Comparison of ENCODE assay signal across 11 cellular contexts in the genomic region with DNA sequence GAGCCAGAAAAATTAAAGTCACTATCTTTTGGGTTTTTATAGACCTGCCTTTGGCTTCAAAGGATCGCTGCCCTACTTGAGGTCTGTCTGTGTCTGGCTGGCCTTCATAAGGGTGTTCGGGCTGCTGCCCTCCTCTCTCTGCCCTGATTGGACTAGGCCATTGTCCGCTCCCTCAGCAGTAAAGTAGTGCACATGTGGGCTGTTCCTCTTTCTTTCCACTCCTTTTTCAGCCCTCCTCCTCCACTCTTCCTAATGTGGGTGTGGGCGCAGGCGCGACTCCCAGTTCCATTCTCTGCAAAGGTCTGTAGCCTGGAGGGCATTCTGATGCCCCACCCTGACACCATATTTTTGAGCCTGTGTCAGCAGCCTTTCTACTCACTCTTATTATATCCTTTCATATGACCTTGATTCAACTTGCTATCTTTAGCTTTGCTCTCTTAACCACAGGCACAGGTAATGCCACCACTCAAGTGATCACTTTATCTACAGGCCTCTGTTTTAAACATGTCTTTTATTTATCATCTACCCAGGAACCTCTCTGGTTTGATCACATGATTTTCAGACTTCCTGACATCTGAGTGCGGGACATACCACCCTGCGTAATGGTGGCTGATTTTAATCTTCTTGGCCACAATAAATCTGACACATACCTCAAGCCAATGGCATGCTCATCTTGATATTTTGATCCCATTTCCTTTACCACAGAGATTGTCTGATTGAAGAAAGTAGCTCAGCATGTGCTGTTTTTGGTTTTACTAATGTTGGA.
DNase-seq lines count a peak whose midpoint lies in the region; ATAC-seq and TF ChIP-seq lines count a peak whose summit lies in the region.
"Had no signal": no experiment of that assay in that cellular context is flagged by ENCODE, and none has a peak within 500 bp of the region (broad histone marks: within the 10 kb centered on the region; RNA-seq: fewer than 3 reads in every experiment).

No MANE protein-coding gene starts in this region.

- H3K4me3 ChIP-seq in breast epithelium = no peak overlapping the region
- no peak overlapping the region for H3K4me3 ChIP-seq in uterus

- no peaks in the 10 kb centered on the region for H3K36me3 ChIP-seq in breast epithelium
- H3K36me3 ChIP-seq in uterus = no peaks in the 10 kb centered on the region

- H3K27ac ChIP-seq in breast epithelium (no peak overlapping the region), uterus (peak overlapping the region; percentile 88 to 97)

- ATAC-seq in HG02981 (IDR thresholded peaks at IDR 0.05; ENCODE audit: unreplicated experiment) (no peak), HG03159 (IDR thresholded peaks at IDR 0.05; ENCODE audit: unreplicated experiment) (no peak)

- BruUV-seq in MCF 10A (replicated peaks; lab: Mats Ljungman, UMichigan) = no TSS peak

- H3K9me3 ChIP-seq in breast epithelium (no peaks in the 10 kb centered on the region), uterus (no peaks in the 10 kb centered on the region)

- intact Hi-C loops in MCF 10A (cut with micrococcal nuclease) = no loop called here
- intact Hi-C loops in breast epithelium (cut with DNase I; ENCODE audit: low total_unique reads) = no loop called here
- intact Hi-C loops in activated T-helper 1 cell treated with anti-CD3 and anti-CD28 coated beads, Interleukin-12 subunit alpha, Interleukin-12 subunit beta, Interleukin-2, Interleukin-4 antibody, amounts not matched to agents 30 ng/mL and 10 ng/mL and 1 ng/mL, durations not matched to agents 14 hours and 24 hours and 36 hours (cut with micrococcal nuclease) = loop anchor here (10.0 kb wide), 1 partner anchor 1004 kb away; the partner anchor contains the start of gene ERCC6L2
- intact Hi-C loops in uterus (cut with DNase I; ENCODE audit: low total_unique reads) = no loop called here

- H3K9me3 Mint-ChIP-seq in MCF 10A (ENCODE audit: unreplicated experiment) = no peaks in the 10 kb centered on the region
- H3K9me3 Mint-ChIP-seq in activated T-helper 1 cell treated with anti-CD3 and anti-CD28 coated beads, Interleukin-12 subunit alpha, Interleukin-12 subunit beta, Interleukin-2, Interleukin-4 antibody, amounts not matched to agents 30 ng/mL and 10 ng/mL and 1 ng/mL, durations not matched to agents 14 hours and 24 hours and 36 hours = peaks cover 4% of the 10 kb centered on the region

- DNase-seq in MCF 10A (ENCODE audit: unreplicated experiment) = peak; percentile 43
- DNase-seq in breast epithelium (ENCODE audit: low spot score in 2 of 2) = no peak
- no peak for DNase-seq in activated T-helper 1 cell treated with anti-CD3 and anti-CD28 coated beads, Interleukin-12 subunit alpha, Interleukin-12 subunit beta, Interleukin-2, Interleukin-4 antibody, amounts not matched to agents 30 ng/mL and 10 ng/mL and 1 ng/mL, durations not matched to agents 14 hours and 24 hours and 36 hours (ENCODE audit: low spot score)
- DNase-seq in islet precursor cell = peak; percentile 78
- peak; percentile 47 to 54 for DNase-seq in uterus
- DNase-seq in HCEC 1CT = no peak
- DNase-seq: amniotic stem cell, DMS 273 treated with DMSO at 0.1 percent for 48 hours, NCI-H1417 treated with DMSO at 0.1 percent for 48 hours had no signal

- H3K4me1 Mint-ChIP-seq in MCF 10A (ENCODE audit: insufficient read depth, unreplicated experiment) = peaks cover 47% of the 10 kb centered on the region
- H3K4me1 Mint-ChIP-seq in activated T-helper 1 cell treated with anti-CD3 and anti-CD28 coated beads, Interleukin-12 subunit alpha, Interleukin-12 subunit beta, Interleukin-2, Interleukin-4 antibody, amounts not matched to agents 30 ng/mL and 10 ng/mL and 1 ng/mL, durations not matched to agents 14 hours and 24 hours and 36 hours (ENCODE audit: low read depth) = peaks cover 58% of the 10 kb centered on the region

- CTCF ChIA-PET in MCF 10A (lab: Yijun Ruan, JAX) = interaction anchor here (2.1 kb wide), 1 partner anchor 10 kb away, joined by 5 read pairs; no protein-coding TSS in a partner anchor

- TF ChIP-seq POLR2A in breast epithelium (IDR thresholded peaks at IDR 0.05) (no peak), uterus (IDR thresholded peaks at IDR 0.05) (no peak)

- no peaks in the 10 kb centered on the region for H3K27me3 ChIP-seq in breast epithelium
- H3K27me3 ChIP-seq in uterus = no peaks in the 10 kb centered on the region

- POLR2A ChIA-PET in MCF 10A (lab: Yijun Ruan, JAX) = interaction anchor here (0.8 to 2.6 kb wide), 13 partner anchors 10 to 137 kb away, joined by 3 to 23 read pairs (median 8); no protein-coding TSS in a partner anchor

- H3K4me1 ChIP-seq in breast epithelium (no peaks in the 10 kb centered on the region), uterus (peaks cover 11 to 28% of the 10 kb centered on the region in 2 donors)

- H3K27me3 Mint-ChIP-seq in MCF 10A (ENCODE audit: insufficient read depth, unreplicated experiment) = no peaks in the 10 kb centered on the region
- peaks cover 4% of the 10 kb centered on the region for H3K27me3 Mint-ChIP-seq in activated T-helper 1 cell treated with anti-CD3 and anti-CD28 coated beads, Interleukin-12 subunit alpha, Interleukin-12 subunit beta, Interleukin-2, Interleukin-4 antibody, amounts not matched to agents 30 ng/mL and 10 ng/mL and 1 ng/mL, durations not matched to agents 14 hours and 24 hours and 36 hours (ENCODE audit: insufficient read depth)

- peak overlapping the region; percentile 47 for H3K27ac Mint-ChIP-seq in MCF 10A (ENCODE audit: low read depth, unreplicated experiment)
- peak overlapping the region; percentile 75 for H3K27ac Mint-ChIP-seq in activated T-helper 1 cell treated with anti-CD3 and anti-CD28 coated beads, Interleukin-12 subunit alpha, Interleukin-12 subunit beta, Interleukin-2, Interleukin-4 antibody, amounts not matched to agents 30 ng/mL and 10 ng/mL and 1 ng/mL, durations not matched to agents 14 hours and 24 hours and 36 hours

- TF ChIP-seq CTCF in MCF 10A (IDR thresholded peaks at IDR 0.05; ENCODE audit: unreplicated experiment) = no peak
- TF ChIP-seq CTCF in breast epithelium (IDR thresholded peaks at IDR 0.05) = no peak
- no peak for TF ChIP-seq CTCF in uterus (IDR thresholded peaks at IDR 0.05)

- peak overlapping the region; percentile 0 for H3K4me3 Mint-ChIP-seq in MCF 10A (ENCODE audit: unreplicated experiment)
- no peak overlapping the region for H3K4me3 Mint-ChIP-seq in activated T-helper 1 cell treated with anti-CD3 and anti-CD28 coated beads, Interleukin-12 subunit alpha, Interleukin-12 subunit beta, Interleukin-2, Interleukin-4 antibody, amounts not matched to agents 30 ng/mL and 10 ng/mL and 1 ng/mL, durations not matched to agents 14 hours and 24 hours and 36 hours

- H3K36me3 Mint-ChIP-seq in MCF 10A (ENCODE audit: insufficient read depth, unreplicated experiment) = no peaks in the 10 kb centered on the region
- H3K36me3 Mint-ChIP-seq in activated T-helper 1 cell treated with anti-CD3 and anti-CD28 coated beads, Interleukin-12 subunit alpha, Interleukin-12 subunit beta, Interleukin-2, Interleukin-4 antibody, amounts not matched to agents 30 ng/mL and 10 ng/mL and 1 ng/mL, durations not matched to agents 14 hours and 24 hours and 36 hours (ENCODE audit: low read depth) = peaks cover 14% of the 10 kb centered on the region

Comparison
In these comparisons a context has a peak if more than half of its experiments do, and no peak if none do; other contexts are left out.
1. DNase-seq: peak in MCF 10A (single experiment), islet precursor cell (single experiment) and uterus (2 of 2); none in breast epithelium (0 of 2), activated T-helper 1 cell treated with anti-CD3 and anti-CD28 coated beads, Interleukin-12 subunit alpha, Interleukin-12 subunit beta, Interleukin-2, Interleukin-4 antibody, amounts not matched to agents 30 ng/mL and 10 ng/mL and 1 ng/mL, durations not matched to agents 14 hours and 24 hours and 36 hours (single experiment) and HCEC 1CT (single experiment).
2. H3K27ac ChIP-seq: peak in uterus (2 of 2); none in breast epithelium (0 of 2).